In the genomic region with DNA sequence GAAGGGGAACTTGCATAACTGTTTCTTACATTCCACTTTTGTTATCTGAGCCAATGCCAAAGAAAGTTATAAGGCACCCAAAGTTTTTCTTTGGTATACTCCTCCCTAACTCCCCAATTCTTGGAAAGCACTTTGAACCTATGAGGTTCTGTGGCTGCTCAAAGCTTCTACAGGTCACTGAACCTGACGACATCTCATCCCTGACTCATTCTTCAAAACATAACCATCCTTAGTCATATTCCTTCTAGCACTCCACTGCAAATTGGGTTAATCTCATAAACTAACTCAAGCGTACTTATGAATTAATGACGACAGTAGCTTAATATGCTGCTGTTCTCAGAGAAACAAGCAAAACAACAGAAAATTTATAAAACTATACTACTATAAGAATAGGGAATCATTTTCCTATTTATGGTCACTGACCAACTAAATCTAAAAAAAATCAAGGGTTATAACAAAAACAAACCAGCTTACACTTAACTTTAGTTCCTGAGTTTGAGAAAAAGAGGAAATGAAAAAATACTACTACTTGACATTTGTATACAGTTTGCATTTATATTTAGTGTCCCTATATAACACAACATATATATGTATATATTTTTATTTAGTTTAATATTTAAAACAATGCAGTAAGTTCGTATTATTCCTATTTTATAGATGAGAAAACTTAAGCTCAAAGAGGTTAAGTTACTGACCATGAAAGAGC, we compare ENCODE assay signal across 13 cellular contexts.
DNase-seq lines count a peak whose midpoint lies in the region; ATAC-seq, FAIRE-seq and TF ChIP-seq lines count a peak whose summit lies in the region.
"Had no signal": no experiment of that assay in that cellular context is flagged by ENCODE, and none has a peak within 500 bp of the region (broad histone marks: within the 10 kb centered on the region; RNA-seq: fewer than 3 reads in every experiment).

No MANE protein-coding gene starts in this region.

- no peaks in the 10 kb centered on the region for H3K36me3 ChIP-seq in HepG2 (replicated peaks in 1 of 2; ENCODE audit: control insufficient read depth in 1 of 2, insufficient read depth in 2 of 2, low read length in 2 of 2)
- H3K36me3 ChIP-seq: vagina had no signal

- peak; percentile 15 for FAIRE-seq in HepG2 (lab: Jason Lieb, UNC)

- no peak overlapping the region for H2AFZ ChIP-seq in HepG2 (ENCODE audit: low read length)

- no peak overlapping the region for H3K4me3 Mint-ChIP-seq in nephron progenitor cell

- BruUV-seq in HepG2 (replicated peaks; lab: Mats Ljungman, UMichigan) = no TSS peak

- H3K9ac ChIP-seq in HepG2 (ENCODE audit: insufficient read depth, low read depth, low read length) = no peak overlapping the region

- H3K36me3 Mint-ChIP-seq in nephron progenitor cell (ENCODE audit: low read depth) = peaks cover 7% of the 10 kb centered on the region

- no peak for TF ChIP-seq CTCF in AG09309 (IDR thresholded peaks at IDR 0.05; ENCODE audit: control insufficient read depth, insufficient read depth, low read depth, low read length, missing control alignments)
- TF ChIP-seq CTCF in astrocyte of the cerebellum (IDR thresholded peaks at IDR 0.05; ENCODE audit: low read depth, low read length, missing control alignments) = no peak
- TF ChIP-seq CTCF in HepG2 (CRISPR knock-in tag; IDR thresholded peaks at IDR 0.05) = no peak
- no peak for TF ChIP-seq CTCF in nephron progenitor cell (IDR thresholded peaks at IDR 0.05)

- H3K79me2 ChIP-seq in HepG2 (ENCODE audit: insufficient read depth, low read length) = no peaks in the 10 kb centered on the region

- peaks cover 31% of the 10 kb centered on the region for H3K4me1 ChIP-seq in HepG2 (ENCODE audit: insufficient read depth, low read length)

- peak; percentile 57 for DNase-seq in AG09309 (ENCODE audit: low read depth)
- DNase-seq in HT1080 (ENCODE audit: low read depth) = peak; percentile 72
- DNase-seq in astrocyte of the cerebellum (ENCODE audit: low read depth) = peak; percentile 61
- DNase-seq in HepG2 (ENCODE audit: low spot score) = no peak
- DNase-seq in NCI-H128 (lab: John Stamatoyannopoulos, UW; ENCODE audit: unreplicated experiment) = no peak
- no peak for DNase-seq in nephron progenitor cell
- DNase-seq: activated T-cell treated with anti-CD3 and anti-CD28 coated beads for 4 hours, mesendoderm, NCI-H1105 treated with DMSO at 0.1 percent for 48 hours had no signal

- no peak overlapping the region for H3K4me2 ChIP-seq in HepG2 (ENCODE audit: low read depth, low read length)

- intact Hi-C loops in HepG2 (cut with micrococcal nuclease; ENCODE audit: unreplicated experiment) = loop anchor here (5.0 kb wide), 1 partner anchor 72 kb away; no protein-coding TSS in a partner anchor

- POLR2A ChIA-PET in HepG2 (lab: Yijun Ruan, JAX) = no interaction called here

- H3K27ac ChIP-seq in HepG2 (ENCODE audit: extremely low read length, insufficient read depth, low read length) = no peak overlapping the region
- H3K27ac ChIP-seq: SK-N-MC, vagina had no signal

- H3K27me3 Mint-ChIP-seq in nephron progenitor cell (ENCODE audit: low read depth, poor library complexity) = no peaks in the 10 kb centered on the region

- no peak for ATAC-seq in HepG2
- no peak for ATAC-seq in HG02973 (IDR thresholded peaks at IDR 0.05; ENCODE audit: unreplicated experiment)
- no peak for ATAC-seq in HG03378 (IDR thresholded peaks at IDR 0.05; ENCODE audit: unreplicated experiment)

- H3K4me3 ChIP-seq in AG09309 (ENCODE audit: control insufficient read depth, low read depth, low read length) (no peak overlapping the region), astrocyte of the cerebellum (ENCODE audit: low read depth, low read length) (no peak overlapping the region), HepG2 (replicated peaks in 1 of 3; ENCODE audit: insufficient read depth in 1 of 3, low read depth in 2 of 3, low read length in 3 of 3) (no peak overlapping the region)
- H3K4me3 ChIP-seq: SK-N-MC, vagina had no signal

- H3K4me1 Mint-ChIP-seq in nephron progenitor cell = peaks cover 38% of the 10 kb centered on the region

- TF ChIP-seq EP300 in HepG2 (IDR thresholded peaks at IDR 0.05; ENCODE audit: low read depth in 2 of 2, low read length in 2 of 2) = no peak
- no peak for TF ChIP-seq EP300 in HepG2 (CRISPR knock-in tag; IDR thresholded peaks at IDR 0.05; ENCODE audit: borderline replicate concordance)

- CTCF ChIA-PET in HepG2 (lab: Yijun Ruan, JAX; ENCODE audit: low intra/inter-chr PET ratio, low total read pairs) = no interaction called here

- no peaks in the 10 kb centered on the region for H3K9me3 ChIP-seq in HepG2 (ENCODE audit: low read length)
- H3K9me3 ChIP-seq: vagina had no signal

- in situ Hi-C loops in astrocyte of the cerebellum (cut with HindIII; ENCODE audit: low sequenced_read_pairs) = no loop called here
- in situ Hi-C loops in HepG2 (cut with HindIII; ENCODE audit: extremely low pct_ligation_motif_present, low pct_unique_long_range_greater_than_20kb) = loop anchor here (5.0 kb wide), 1 partner anchor 67 kb away; no protein-coding TSS in a partner anchor

- TF ChIP-seq POLR2A in HepG2 (IDR thresholded peaks at IDR 0.05; ENCODE audit: insufficient read depth in 1 of 2, low read depth in 2 of 2, low read length in 2 of 2) = no peak

- H3K9me3 Mint-ChIP-seq in nephron progenitor cell = peaks cover 6% of the 10 kb centered on the region

- WGBS in HepG2 (ENCODE audit: low lambda C conversion rate) = 54% methylated on average over 4 of the region's 4 CpGs

- no peaks in the 10 kb centered on the region for H3K27me3 ChIP-seq in HepG2 (ENCODE audit: control insufficient read depth in 1 of 2, insufficient read depth in 2 of 2, low read length in 2 of 2)
- H3K27me3 ChIP-seq: vagina had no signal

- TF ChIP-seq RAD21 in HepG2 (CRISPR knock-in tag; IDR thresholded peaks at IDR 0.05) = no peak

- H4K20me1 ChIP-seq in HepG2 (ENCODE audit: insufficient read depth, low read length) = no peaks in the 10 kb centered on the region

- H3K27ac Mint-ChIP-seq in nephron progenitor cell = no peak overlapping the region

TF ChIP-seq in HepG2, 621 proteins besides CTCF, POLR2A, EP300 and RAD21:
- TF ChIP-seq CENPX (CRISPR knock-in tag; IDR thresholded peaks at IDR 0.05) (no peak), ZFP37 (CRISPR knock-in tag; IDR thresholded peaks at IDR 0.05; ENCODE audit: borderline replicate concordance) (no peak), BCL6 (CRISPR knock-in tag; IDR thresholded peaks at IDR 0.05) (peak; percentile 62; the same call in 1 of the 2 replicates), NFKB2 (CRISPR knock-in tag; IDR thresholded peaks at IDR 0.05; ENCODE audit: borderline replicate concordance) (no peak), FOSL2 (CRISPR knock-in tag; IDR thresholded peaks at IDR 0.05) (0 out of 2 replicates have a peak, but pooled peaks have one; percentile 30)

Comparison
In these comparisons a context has a peak if more than half of its experiments do, and no peak if none do; other contexts are left out.
1. DNase-seq: peak in AG09309 (single experiment), HT1080 (single experiment) and astrocyte of the cerebellum (single experiment); none in HepG2 (single experiment), NCI-H128 (single experiment) and nephron progenitor cell (single experiment).